ENCODE assay signal across 2 cellular contexts in genomic region chr1:171212607-171213347, GRCh38.
TF ChIP-seq lines count a peak whose summit lies in the region.

No MANE protein-coding gene starts in this region.

TF ChIP-seq in K562, 482 proteins besides CTCF, POLR2A, EP300 and RAD21:
- TF ChIP-seq SPI1 (IDR thresholded peaks at IDR 0.05; ENCODE audit: borderline replicate concordance, low read depth, low read length) (peak; percentile 82), SIRT6 (IDR thresholded peaks at IDR 0.05; ENCODE audit: low read depth, low read length) (no peak), SFPQ (IDR thresholded peaks at IDR 0.05; ENCODE audit: low read depth, low read length) (no peak), PCBP1 (IDR thresholded peaks at IDR 0.05; ENCODE audit: low read depth, low read length, poor library complexity, severe bottlenecking) (no peak)

TF ChIP-seq in SK-N-SH, 30 proteins besides CTCF, POLR2A, EP300 and RAD21:
- no peak for TF ChIP-seq MEF2A (IDR thresholded peaks at IDR 0.05; ENCODE audit: borderline replicate concordance, low read depth)
- TF ChIP-seq GABPA (IDR thresholded peaks at IDR 0.05; ENCODE audit: low read depth), result no peak
- no peak for TF ChIP-seq TEAD4 (IDR thresholded peaks at IDR 0.05; ENCODE audit: borderline replicate concordance, insufficient read depth)
- no peak for TF ChIP-seq USF1 (IDR thresholded peaks at IDR 0.05; ENCODE audit: borderline replicate concordance, low read depth)
- no peak for TF ChIP-seq FOXM1 (IDR thresholded peaks at IDR 0.05; ENCODE audit: low read depth)
- no peak for TF ChIP-seq FOXJ3 (CRISPR knock-in tag; IDR thresholded peaks at IDR 0.05)
- TF ChIP-seq SIN3A (IDR thresholded peaks at IDR 0.05; ENCODE audit: borderline replicate concordance, low read depth, low read length), result no peak
- no peak for TF ChIP-seq TAF1 (IDR thresholded peaks at IDR 0.05; ENCODE audit: borderline replicate concordance, low read depth, low read length)
- TF ChIP-seq EZH2phosphoT487 (IDR thresholded peaks at IDR 0.05; ENCODE audit: borderline replicate concordance, low read depth), result no peak
- TF ChIP-seq JUND (IDR thresholded peaks at IDR 0.05), result no peak
- TF ChIP-seq POLR2AphosphoS5 (IDR thresholded peaks at IDR 0.05; ENCODE audit: low read depth, low read length), result no peak
- no peak for TF ChIP-seq GATA2 (CRISPR knock-in tag; IDR thresholded peaks at IDR 0.05)
- no peak for TF ChIP-seq RFX5 (IDR thresholded peaks at IDR 0.05; ENCODE audit: low read length)
- TF ChIP-seq MXI1 (IDR thresholded peaks at IDR 0.05; ENCODE audit: low read depth, low read length), result no peak
- no peak for TF ChIP-seq CHD2 (IDR thresholded peaks at IDR 0.05; ENCODE audit: low read length, partially characterized antibody)
- TF ChIP-seq REST (IDR thresholded peaks at IDR 0.05; ENCODE audit: low read depth, low read length), result no peak
